18 cellular contexts compared by ENCODE assay signal in genomic region chr2:235333076-235333475, GRCh38.
DNase-seq lines count a peak whose midpoint lies in the region; TF ChIP-seq lines count a peak whose summit lies in the region.
"Had no signal": no experiment of that assay in that cellular context is flagged by ENCODE, and none has a peak within 500 bp of the region (broad histone marks: within the 10 kb centered on the region; RNA-seq: fewer than 3 reads in every experiment).

No MANE protein-coding gene starts in this region.

- no peaks in the 10 kb centered on the region for H3K9me3 ChIP-seq in Caco-2
- no peaks in the 10 kb centered on the region for H3K9me3 ChIP-seq in MG63
- H3K9me3 ChIP-seq in spleen, result peaks cover 0 to 11% (median under 1%) of the 10 kb centered on the region in 8 donors
- H3K9me3 ChIP-seq: HAP-1 had no signal

- H3K27me3 ChIP-seq in Caco-2 (replicated peaks; ENCODE audit: control insufficient read depth, insufficient read depth, low read length), result no peaks in the 10 kb centered on the region
- H3K27me3 ChIP-seq in MG63, result no peaks in the 10 kb centered on the region
- peaks cover 0 to 17% (median 0%) of the 10 kb centered on the region in 7 donors for H3K27me3 ChIP-seq in spleen (replicated peaks in 1 of 7)

- no peak overlapping the region for H3K27ac ChIP-seq in spleen
- H3K27ac ChIP-seq: C4-2B, SK-N-MC had no signal

- POLR2A ChIA-PET in Caco-2 (lab: Charles Lee), result no interaction called here

- H3K4me1 Mint-ChIP-seq in Caco-2 (ENCODE audit: low read depth, unreplicated experiment), result no peaks in the 10 kb centered on the region
- H3K4me1 Mint-ChIP-seq in T-helper 2 cell treated with Interferon-gamma antibody and Interleukin-4, amounts not matched to agents 5 μg/mL and 100 μg/mL, for 36 hours (ENCODE audit: low read depth), result no peaks in the 10 kb centered on the region
- H3K4me1 Mint-ChIP-seq: IgD-negative memory B cell had no signal

- CTCF ChIA-PET in Caco-2 (lab: Charles Lee), result no interaction called here

- H3K4me3 ChIP-seq in Caco-2 (ENCODE audit: low read depth, low read length) (no peak overlapping the region), MG63 (no peak overlapping the region), fibroblast of mammary gland (ENCODE audit: control insufficient read depth, low read depth, low read length) (no peak overlapping the region), skeletal muscle cell (ENCODE audit: low read depth, low read length) (no peak overlapping the region), spleen (no peak overlapping the region)
- H3K4me3 ChIP-seq: HAP-1, SK-N-MC had no signal

- H3K36me3 ChIP-seq in Caco-2 (ENCODE audit: control insufficient read depth, insufficient read depth, low read length), result no peaks in the 10 kb centered on the region
- H3K36me3 ChIP-seq in MG63, result no peaks in the 10 kb centered on the region
- no peaks in the 10 kb centered on the region for H3K36me3 ChIP-seq in spleen
- H3K36me3 ChIP-seq: HAP-1 had no signal

- BruUV-seq in Caco-2 (replicated peaks; lab: Mats Ljungman, UMichigan), result no TSS peak

- H3K4me1 ChIP-seq in Caco-2 (peaks cover 8% of the 10 kb centered on the region; the same call in 1 of the 2 replicates), spleen (no peaks in the 10 kb centered on the region)
- H3K4me1 ChIP-seq: HAP-1 had no signal

- DNase-seq in Caco-2 (peak; percentile 51 to 72), MG63 (peak; percentile 12), fibroblast of mammary gland (ENCODE audit: low read depth) (peak; percentile 29), skeletal muscle cell (ENCODE audit: low read depth) (peak; percentile 42), spleen (no peak)
- DNase-seq in T-helper 2 cell treated with Interferon-gamma antibody and Interleukin-4, amounts not matched to agents 5 μg/mL and 100 μg/mL, for 36 hours (ENCODE audit: low spot score), result no peak
- no peak for DNase-seq in effector CD8-positive, alpha-beta T cell (lab: John Stamatoyannopoulos, UW)
- DNase-seq: DMS 273 treated with DMSO at 0.1 percent for 48 hours, DND-41, GF-D8, Kasumi-1, NCI-H1105 treated with DMSO at 0.1 percent for 48 hours, NCI-H1694, Right ventricle myocardium superior had no signal

- no peak for TF ChIP-seq POLR2A in spleen (IDR thresholded peaks at IDR 0.05)

- no peaks in the 10 kb centered on the region for H3K27me3 Mint-ChIP-seq in Caco-2 (ENCODE audit: insufficient read depth, unreplicated experiment)
- H3K27me3 Mint-ChIP-seq in T-helper 2 cell treated with Interferon-gamma antibody and Interleukin-4, amounts not matched to agents 5 μg/mL and 100 μg/mL, for 36 hours (ENCODE audit: low read depth), result no peaks in the 10 kb centered on the region

- H3K36me3 Mint-ChIP-seq in Caco-2 (ENCODE audit: insufficient read depth, unreplicated experiment), result no peaks in the 10 kb centered on the region
- H3K36me3 Mint-ChIP-seq in T-helper 2 cell treated with Interferon-gamma antibody and Interleukin-4, amounts not matched to agents 5 μg/mL and 100 μg/mL, for 36 hours (ENCODE audit: low read depth), result no peaks in the 10 kb centered on the region

- H3K27ac Mint-ChIP-seq in Caco-2 (ENCODE audit: unreplicated experiment), result no peak overlapping the region
- H3K27ac Mint-ChIP-seq in T-helper 2 cell treated with Interferon-gamma antibody and Interleukin-4, amounts not matched to agents 5 μg/mL and 100 μg/mL, for 36 hours, result no peak overlapping the region

- no peak overlapping the region for H3K4me3 Mint-ChIP-seq in Caco-2 (ENCODE audit: unreplicated experiment)
- no peak overlapping the region for H3K4me3 Mint-ChIP-seq in T-helper 2 cell treated with Interferon-gamma antibody and Interleukin-4, amounts not matched to agents 5 μg/mL and 100 μg/mL, for 36 hours
- H3K4me3 Mint-ChIP-seq: IgD-negative memory B cell had no signal

- intact Hi-C loops in Caco-2 (cut with micrococcal nuclease; ENCODE audit: unreplicated experiment), result no loop called here
- intact Hi-C loops in spleen (cut with DNase I; ENCODE audit: low total_unique reads), result no loop called here

- no peak for TF ChIP-seq CTCF in Caco-2 (IDR thresholded peaks at IDR 0.05; ENCODE audit: insufficient read depth in 1 of 2, low read depth in 1 of 2, low read length in 1 of 2, severe bottlenecking in 1 of 2, unreplicated experiment in 1 of 2)
- no peak for TF ChIP-seq CTCF in fibroblast of mammary gland (conservative IDR thresholded peaks at IDR 0.05; ENCODE audit: control insufficient read depth, insufficient read depth, low read depth, low read length)
- TF ChIP-seq CTCF in spleen (IDR thresholded peaks at IDR 0.05 in 8 of 11, conservative IDR thresholded peaks at IDR 0.05 in 3 of 11), result no peak

- 42 to 54% (median 48%) methylated on average over 5 of the region's 5 CpGs for WGBS in spleen, 5 donors

- no peaks in the 10 kb centered on the region for H3K9me3 Mint-ChIP-seq in Caco-2 (ENCODE audit: unreplicated experiment)
- no peaks in the 10 kb centered on the region for H3K9me3 Mint-ChIP-seq in T-helper 2 cell treated with Interferon-gamma antibody and Interleukin-4, amounts not matched to agents 5 μg/mL and 100 μg/mL, for 36 hours

Comparison
In these comparisons a context has a peak if more than half of its experiments do, and no peak if none do; other contexts are left out.
1. DNase-seq: peak in Caco-2 (2 of 2), MG63 (single experiment), fibroblast of mammary gland (single experiment) and skeletal muscle cell (single experiment); none in T-helper 2 cell treated with Interferon-gamma antibody and Interleukin-4, amounts not matched to agents 5 μg/mL and 100 μg/mL, for 36 hours (single experiment), effector CD8-positive, alpha-beta T cell (single experiment) and spleen (single experiment).